ENCODE assay signal across 8 cellular contexts in the genomic region with DNA sequence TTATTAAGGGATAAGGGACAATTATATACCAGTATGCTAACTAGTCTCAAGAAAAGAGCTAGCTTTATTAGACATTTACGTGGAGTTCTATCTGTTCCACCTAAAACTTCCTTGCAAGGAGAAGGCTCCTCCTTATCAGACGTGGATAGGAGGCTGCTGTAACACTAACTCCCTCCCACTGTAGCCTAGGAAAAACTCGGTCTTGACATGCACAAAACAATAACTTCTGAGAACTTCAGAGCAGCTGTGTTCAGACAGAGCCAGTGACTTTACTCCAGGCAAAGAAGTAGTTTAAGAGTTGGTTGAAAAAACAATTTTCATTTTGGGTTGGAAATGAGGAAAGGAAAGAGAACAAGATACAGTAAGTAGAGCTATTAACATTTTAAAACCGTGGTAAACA. TPM values are rescaled to one million over a fixed set of nuclear protein-coding genes. Genes with fewer than 3 reads are reported as not detected.
DNase-seq lines count a peak whose midpoint lies in the region; ATAC-seq and TF ChIP-seq lines count a peak whose summit lies in the region.

No MANE protein-coding gene starts in this region.

- H3K9me3 ChIP-seq in heart right ventricle (no peaks in the 10 kb centered on the region), body of pancreas (no peaks in the 10 kb centered on the region), aorta (ENCODE audit: control insufficient read depth, low read length) (no peaks in the 10 kb centered on the region)

- peak in 1 of 2 donors; percentile 23 for DNase-seq in heart right ventricle
- no peak for DNase-seq in left ventricle myocardium superior
- no peak for DNase-seq in body of pancreas
- DNase-seq in memory B cell (ENCODE audit: low spot score in 2 of 2): no peak
- DNase-seq in aorta: no peak
- DNase-seq in GF-D8 (lab: John Stamatoyannopoulos, UW): no peak
- DNase-seq in NCI-H1694 treated with DMSO at 0.1 percent for 48 hours (lab: John Stamatoyannopoulos, UW): no peak
- DNase-seq in cortex of kidney (lab: John Stamatoyannopoulos, UW): no peak

- peak overlapping the region; percentile 93 for H3K27ac Mint-ChIP-seq in memory B cell

- intact Hi-C loops in heart right ventricle (cut with DNase I): loop anchor here in 5 of 10 donors (5.0 to 10.0 kb wide), 3 partner anchors 51 to 81 kb away; partner anchors contain the start of gene ATP5MC2 (in 2 of the 5)
- intact Hi-C loops in left ventricle myocardium superior (cut with micrococcal nuclease): no loop called here
- intact Hi-C loops in body of pancreas (cut with DNase I): loop anchor here (10.0 kb wide), 1 partner anchor 51 kb away; the partner anchor contains the start of gene ATP5MC2
- intact Hi-C loops in aorta (cut with DNase I): loop anchor here in 1 of 2 donors (10.0 kb wide), 1 partner anchor 59 kb away; no protein-coding TSS in a partner anchor

- H3K36me3 ChIP-seq in heart right ventricle: peaks cover 0 to 6% (median 0%) of the 10 kb centered on the region in 9 donors
- no peaks in the 10 kb centered on the region for H3K36me3 ChIP-seq in body of pancreas (replicated peaks in 1 of 2; ENCODE audit: insufficient read depth in 1 of 2, low read depth in 2 of 2)
- no peaks in the 10 kb centered on the region for H3K36me3 ChIP-seq in aorta (ENCODE audit: control insufficient read depth in 1 of 2, insufficient read depth in 2 of 2, low read length in 1 of 2)

- peaks cover 2% of the 10 kb centered on the region for H3K36me3 Mint-ChIP-seq in memory B cell

- H3K4me1 ChIP-seq in heart right ventricle (peaks cover 7 to 61% (median 44%) of the 10 kb centered on the region in 9 donors), body of pancreas (peaks cover 40% of the 10 kb centered on the region), aorta (ENCODE audit: control insufficient read depth in 1 of 2, insufficient read depth in 2 of 2, low read length in 2 of 2) (no peaks in the 10 kb centered on the region)

- no peaks in the 10 kb centered on the region for H3K9me3 Mint-ChIP-seq in memory B cell

- TF ChIP-seq POLR2A in body of pancreas (IDR thresholded peaks at IDR 0.05): peak in 1 of 3 donors; percentile 20

- H3K27me3 Mint-ChIP-seq in memory B cell: no peaks in the 10 kb centered on the region

- H3K4me3 ChIP-seq in heart right ventricle (peak overlapping the region in 9 of 10 donors; percentile 57 to 74 (median 69)), body of pancreas (no peak overlapping the region), aorta (ENCODE audit: low read length in 2 of 2) (peak overlapping the region; percentile 84 to 90)

- WGBS in heart right ventricle, 2 donors: 8 to 15% methylated on average over 4 of the region's 4 CpGs
- 6 to 7% methylated on average over 4 of the region's 4 CpGs for WGBS in body of pancreas, 2 donors
- 3 to 4% methylated on average over 4 of the region's 4 CpGs for WGBS in aorta, 2 donors

- peak overlapping the region; percentile 64 for H3K4me3 Mint-ChIP-seq in memory B cell

- TF ChIP-seq CTCF in heart right ventricle (IDR thresholded peaks at IDR 0.05) (no peak), body of pancreas (IDR thresholded peaks at IDR 0.05) (no peak)

- H3K27ac ChIP-seq in heart right ventricle (peak overlapping the region; percentile 24 to 98 (median 92)), body of pancreas (peak overlapping the region in 3 of 4 donors; percentile 11 to 93 (median 41)), aorta (ENCODE audit: low read depth in 1 of 2, low read length in 2 of 2) (peak overlapping the region in 1 of 2 donors; percentile 53)

- no peaks in the 10 kb centered on the region for H3K27me3 ChIP-seq in heart right ventricle
- H3K27me3 ChIP-seq in body of pancreas: no peaks in the 10 kb centered on the region
- H3K27me3 ChIP-seq in aorta (ENCODE audit: control insufficient read depth in 1 of 2, insufficient read depth in 2 of 2, low read length in 1 of 2): no peaks in the 10 kb centered on the region

- ATAC-seq in heart right ventricle: no peak
- ATAC-seq in left ventricle myocardium superior: no peak
- ATAC-seq in body of pancreas: no peak
- no peak for ATAC-seq in memory B cell (ENCODE audit: low read depth)
- no peak for ATAC-seq in aorta (ENCODE audit: low FRiP score)

- H3K4me1 Mint-ChIP-seq in memory B cell: peaks cover 26% of the 10 kb centered on the region

RNA-seq across cellular contexts. Expression of gene ATF7, which starts 2.7 kb away (rescaled TPM):
- total RNA-seq in heart right ventricle: 10 to 100 TPM; 28.2 to 47.8 (median 34.4) TPM
- polyA plus RNA-seq in heart right ventricle: 10 to 100 TPM; 12.6 to 23.0 TPM
- 37.7 TPM for total RNA-seq in left ventricle myocardium superior
- 10 to 100 TPM; 12.9 to 21.3 TPM for total RNA-seq in body of pancreas
- total RNA-seq in aorta: 10 to 100 TPM; 68.4 to 73.5 TPM
- 10 to 100 TPM; 25.7 to 29.5 TPM for polyA plus RNA-seq in aorta

RNA-seq across cellular contexts. Expression of gene ATP5MC2, which starts 52.4 kb away (rescaled TPM):
- total RNA-seq in heart right ventricle (100 to 1,000 TPM; 499 to 627 (median 546) TPM), left ventricle myocardium superior (623 TPM), body of pancreas (100 to 1,000 TPM in 1 of 2 donors, 10 to 100 TPM in 1; 94.3 to 143 TPM), aorta (100 to 1,000 TPM; 152 to 183 TPM)
- polyA plus RNA-seq in heart right ventricle (100 to 1,000 TPM; 526 to 632 TPM), aorta (100 to 1,000 TPM; 389 to 390 TPM)

Comparison
In these comparisons a context has a peak if more than half of its experiments do, and no peak if none do; other contexts are left out.
1. H3K4me3 ChIP-seq: peak in heart right ventricle (9 of 10) and aorta (2 of 2); none in body of pancreas (0 of 2).